7 cellular contexts compared by ENCODE assay signal in genomic region chr18:30683836-30684235, GRCh38.
"Had no signal": no experiment of that assay in that cellular context is flagged by ENCODE, and none has a peak within 500 bp of the region (broad histone marks: within the 10 kb centered on the region; RNA-seq: fewer than 3 reads in every experiment).

No MANE protein-coding gene starts in this region.

- H3K4me3 ChIP-seq: GM23248 had no signal

- H3K36me3 Mint-ChIP-seq: IgD-negative memory B cell had no signal

- ATAC-seq: HepG2 had no signal

- H3K4me1 Mint-ChIP-seq: IgD-negative memory B cell had no signal

- DNase-seq: GM23248, GOT3, H7, HCEC 1CT, KG1 had no signal

- H3K27me3 Mint-ChIP-seq: IgD-negative memory B cell had no signal

- H3K27ac Mint-ChIP-seq: IgD-negative memory B cell had no signal

- H3K4me3 Mint-ChIP-seq: IgD-negative memory B cell had no signal
